Comparison of ENCODE assay signal across 8 cellular contexts in genomic region chr6:87472525-87473418, GRCh38. TPM values are rescaled to one million over a fixed set of nuclear protein-coding genes. Genes with fewer than 3 reads are reported as not detected.
DNase-seq lines count a peak whose midpoint lies in the region; ATAC-seq and TF ChIP-seq lines count a peak whose summit lies in the region.

TSS of gene SLC35A1 (plus strand) at chr6:87472974. CDS start at chr6:87473004, 30 bp downstream.

- H4K20me1 ChIP-seq in GM23338 (replicated peaks; ENCODE audit: insufficient read depth), result no peaks in the 10 kb centered on the region

- peak within 1 kb of the TSS; percentile 99 for H3K4me3 Mint-ChIP-seq in GM23338
- peak within 1 kb of the TSS; percentile 86 for H3K4me3 Mint-ChIP-seq in activated T-helper 17 cell treated with anti-CD3 and anti-CD28 coated beads, Interleukin-2, amount 50 U/mL, for 72 hours
- H3K4me3 Mint-ChIP-seq in naive thymus-derived CD8-positive, alpha-beta T cell, result peak within 1 kb of the TSS; percentile 89 to 100 (median 99)
- H3K4me3 Mint-ChIP-seq in stimulated activated naive B cell treated with anti-CD40 and anti-IgM and Interleukin-4, amounts not matched to agents 10 μg/mL and 1 μg/mL and 100 μg/mL, for 72 hours, result peak within 1 kb of the TSS; percentile 95 to 99

- DNase-seq in EH (ENCODE audit: low read depth) (peak; percentile 77), GM23338 (ENCODE audit: low spot score) (peak; percentile 89), Kasumi-1 (lab: John Stamatoyannopoulos, UW) (peak; percentile 90 to 92), RKO (ENCODE audit: low spot score) (peak; percentile 85), fibroblast of peridontal ligament (ENCODE audit: extremely low read depth) (peak; percentile 82)
- peak; percentile 74 to 96 (median 86) for DNase-seq in naive thymus-derived CD8-positive, alpha-beta T cell
- peak; percentile 85 for DNase-seq in stimulated activated naive B cell treated with anti-CD40 and anti-IgM and Interleukin-4, amounts not matched to agents 10 μg/mL and 1 μg/mL and 100 μg/mL, for 72 hours

- H3K36me3 ChIP-seq in GM23338 (ENCODE audit: insufficient read depth), result no peaks in the 10 kb centered on the region

- peak within 1 kb of the TSS; percentile 91 for H2AFZ ChIP-seq in GM23338

- POLR2A ChIA-PET in naive thymus-derived CD8-positive, alpha-beta T cell (lab: Charles Lee), result interaction anchor here (0.6 to 1.7 kb wide), 10 partner anchors 11 to 1606 kb away, joined by 3 to 7 read pairs (median 3); partner anchors contain the start of genes AKIRIN2, CFAP206, ORC3 and RARS2

- H3K4me1 ChIP-seq in GM23338 (ENCODE audit: insufficient read depth), result peaks cover 7% of the 10 kb centered on the region; the same call in 1 of the 2 replicates

- H3K36me3 Mint-ChIP-seq in GM23338 (ENCODE audit: low read depth), result no peaks in the 10 kb centered on the region
- peaks cover 4% of the 10 kb centered on the region for H3K36me3 Mint-ChIP-seq in activated T-helper 17 cell treated with anti-CD3 and anti-CD28 coated beads, Interleukin-2, amount 50 U/mL, for 72 hours (ENCODE audit: low read depth)
- peaks cover 0 to 4% (median 0%) of the 10 kb centered on the region in 3 donors for H3K36me3 Mint-ChIP-seq in naive thymus-derived CD8-positive, alpha-beta T cell
- H3K36me3 Mint-ChIP-seq in stimulated activated naive B cell treated with anti-CD40 and anti-IgM and Interleukin-4, amounts not matched to agents 10 μg/mL and 1 μg/mL and 100 μg/mL, for 72 hours, result no peaks in the 10 kb centered on the region

- peak within 1 kb of the TSS; percentile 95 for H3K4me2 ChIP-seq in GM23338

- no peaks in the 10 kb centered on the region for H3K9me2 ChIP-seq in GM23338 (ENCODE audit: insufficient read depth)

- H3K27me3 Mint-ChIP-seq in GM23338 (ENCODE audit: insufficient read depth, low read depth, poor library complexity), result peaks cover 2% of the 10 kb centered on the region
- H3K27me3 Mint-ChIP-seq in activated T-helper 17 cell treated with anti-CD3 and anti-CD28 coated beads, Interleukin-2, amount 50 U/mL, for 72 hours, result peaks cover 7% of the 10 kb centered on the region
- peaks cover 0 to 7% (median 5%) of the 10 kb centered on the region in 5 donors for H3K27me3 Mint-ChIP-seq in naive thymus-derived CD8-positive, alpha-beta T cell
- H3K27me3 Mint-ChIP-seq in stimulated activated naive B cell treated with anti-CD40 and anti-IgM and Interleukin-4, amounts not matched to agents 10 μg/mL and 1 μg/mL and 100 μg/mL, for 72 hours, result peaks cover 5 to 9% of the 10 kb centered on the region in 2 donors

- no peaks in the 10 kb centered on the region for H3F3A ChIP-seq in GM23338 (replicated peaks; ENCODE audit: low read depth)

- no peaks in the 10 kb centered on the region for H3K27me3 ChIP-seq in GM23338 (ENCODE audit: insufficient read depth)

- no peak for TF ChIP-seq CTCF in GM23338 (conservative IDR thresholded peaks at IDR 0.05; ENCODE audit: low read depth in 2 of 2)

- H3K27ac ChIP-seq in GM23338 (ENCODE audit: low read depth), result no peak within 1 kb of the TSS; the same call in 1 of the 2 replicates

- no peaks in the 10 kb centered on the region for H3K79me2 ChIP-seq in GM23338 (replicated peaks; ENCODE audit: insufficient read depth)

- peak within 1 kb of the TSS; percentile 99 for H3K27ac Mint-ChIP-seq in GM23338
- peak within 1 kb of the TSS; percentile 91 for H3K27ac Mint-ChIP-seq in activated T-helper 17 cell treated with anti-CD3 and anti-CD28 coated beads, Interleukin-2, amount 50 U/mL, for 72 hours
- peak within 1 kb of the TSS; percentile 99 to 100 (median 100) for H3K27ac Mint-ChIP-seq in naive thymus-derived CD8-positive, alpha-beta T cell
- peak within 1 kb of the TSS; percentile 99 for H3K27ac Mint-ChIP-seq in stimulated activated naive B cell treated with anti-CD40 and anti-IgM and Interleukin-4, amounts not matched to agents 10 μg/mL and 1 μg/mL and 100 μg/mL, for 72 hours

- H3K4me3 ChIP-seq in GM23338, result peak within 1 kb of the TSS; percentile 77

- H3K4me1 Mint-ChIP-seq in GM23338, result peaks cover 6% of the 10 kb centered on the region; the same call in 2 of the 3 replicates
- H3K4me1 Mint-ChIP-seq in activated T-helper 17 cell treated with anti-CD3 and anti-CD28 coated beads, Interleukin-2, amount 50 U/mL, for 72 hours, result peaks cover 6% of the 10 kb centered on the region
- peaks cover 9 to 27% (median 15%) of the 10 kb centered on the region in 4 donors for H3K4me1 Mint-ChIP-seq in naive thymus-derived CD8-positive, alpha-beta T cell
- H3K4me1 Mint-ChIP-seq in stimulated activated naive B cell treated with anti-CD40 and anti-IgM and Interleukin-4, amounts not matched to agents 10 μg/mL and 1 μg/mL and 100 μg/mL, for 72 hours, result peaks cover 8 to 9% of the 10 kb centered on the region in 2 donors

- no peaks in the 10 kb centered on the region for H3K9me3 Mint-ChIP-seq in GM23338
- no peaks in the 10 kb centered on the region for H3K9me3 Mint-ChIP-seq in activated T-helper 17 cell treated with anti-CD3 and anti-CD28 coated beads, Interleukin-2, amount 50 U/mL, for 72 hours
- H3K9me3 Mint-ChIP-seq in naive thymus-derived CD8-positive, alpha-beta T cell, result no peaks in the 10 kb centered on the region
- H3K9me3 Mint-ChIP-seq in stimulated activated naive B cell treated with anti-CD40 and anti-IgM and Interleukin-4, amounts not matched to agents 10 μg/mL and 1 μg/mL and 100 μg/mL, for 72 hours, result no peaks in the 10 kb centered on the region

- peak; percentile 91 for ATAC-seq in GM23338
- peak; percentile 90 for ATAC-seq in activated T-helper 17 cell treated with anti-CD3 and anti-CD28 coated beads, Interleukin-2, amount 50 U/mL, for 72 hours (replicated peaks)
- ATAC-seq in naive thymus-derived CD8-positive, alpha-beta T cell, result peak; percentile 92 to 93
- ATAC-seq in stimulated activated naive B cell treated with anti-CD40 and anti-IgM and Interleukin-4, amounts not matched to agents 10 μg/mL and 1 μg/mL and 100 μg/mL, for 72 hours (replicated peaks), result peak; percentile 93 to 97

TF ChIP-seq in GM23338, 12 proteins besides CTCF, POLR2A, EP300 and RAD21 (continues in another document):
- peak; percentile 20; the same call in 1 of the 2 replicates for TF ChIP-seq CREB1 (CRISPR knock-in tag; IDR thresholded peaks at IDR 0.05; ENCODE audit: low read depth)
- no peak for TF ChIP-seq NANOG (IDR thresholded peaks at IDR 0.05; ENCODE audit: borderline replicate concordance)
- no peak for TF ChIP-seq ZNF331 (CRISPR knock-in tag; IDR thresholded peaks at IDR 0.05; ENCODE audit: low read depth)
- no peak for TF ChIP-seq ZNF114 (CRISPR knock-in tag; IDR thresholded peaks at IDR 0.05)
- peak; percentile 80 for TF ChIP-seq POLR2AphosphoS5 (IDR thresholded peaks at IDR 0.05; ENCODE audit: low read depth)
- peak; percentile 86 for TF ChIP-seq ETS1 (IDR thresholded peaks at IDR 0.05)
- no peak for TF ChIP-seq EZH2 (IDR thresholded peaks at IDR 0.05; ENCODE audit: low read depth, unreplicated experiment)

RNA-seq across cellular contexts. Expression of gene SLC35A1, which starts in this region (rescaled TPM):
- 11.1 and 11.8 TPM in 2 replicates for total RNA-seq in GM23338 (2014; rRNA removed; shearing (Covaris generic))
- 13.6 and 15.1 TPM in 2 replicates for polyA plus RNA-seq in GM23338 (2016; fragmentation: Nextera tagmentation; extraction: Ambion mirVana)
- 1 to 10 TPM; 3.3 to 9.4 TPM for total RNA-seq in activated T-helper 17 cell treated with anti-CD3 and anti-CD28 coated beads, Interleukin-2, amount 50 U/mL, for 72 hours
- 10 to 100 TPM; 21.5 to 22.3 TPM for total RNA-seq in naive thymus-derived CD8-positive, alpha-beta T cell
- polyA plus RNA-seq in naive thymus-derived CD8-positive, alpha-beta T cell, result 10 to 100 TPM; 21.3 to 27.7 (median 22.8) TPM
